In genomic region chr20:24470031-24470781, GRCh38 we compare ENCODE assay signal across 9 cellular contexts. TPM values are rescaled to one million over a fixed set of nuclear protein-coding genes. Genes with fewer than 3 reads are reported as not detected.
DNase-seq lines count a peak whose midpoint lies in the region; ATAC-seq, FAIRE-seq and TF ChIP-seq lines count a peak whose summit lies in the region.
"Had no signal": no experiment of that assay in that cellular context is flagged by ENCODE, and none has a peak within 500 bp of the region (broad histone marks: within the 10 kb centered on the region; RNA-seq: fewer than 3 reads in every experiment).

No MANE protein-coding gene starts in this region.

- no peak overlapping the region for H3K23ac ChIP-seq in H9 (ENCODE audit: insufficient read length, low read depth, low read length)

- DNase-seq in H9, result peak; percentile 54
- peak; percentile 11 for DNase-seq in astrocyte (ENCODE audit: low read depth)
- peak; percentile 28 for DNase-seq in iPS-NIHi7 (ENCODE audit: extremely low spot score)
- DNase-seq in AML-193 (lab: John Stamatoyannopoulos, UW), result no peak
- DNase-seq in NCI-H774 (lab: John Stamatoyannopoulos, UW), result no peak
- DNase-seq in 8988T, result no peak
- DNase-seq: activated naive CD4-positive, alpha-beta T cell treated with Interleukin-2 at 50 U/mL for 16 hours had no signal

- no peak overlapping the region for H4K91ac ChIP-seq in H9 (ENCODE audit: insufficient read length, low read depth, low read length)

- H3K4me3 Mint-ChIP-seq in H9 (peak overlapping the region; percentile 78 to 91), astrocyte (ENCODE audit: unreplicated experiment) (peak overlapping the region; percentile 94)

- H3K4me3 ChIP-seq in astrocyte (ENCODE audit: insufficient read depth, low read depth, low read length), result peak overlapping the region; percentile 79
- H3K4me3 ChIP-seq in skin epidermis, result peak overlapping the region; percentile 19 to 40 (median 30)

- no peak overlapping the region for H2AK5ac ChIP-seq in H9 (ENCODE audit: insufficient read length, low read length)

- H3K9me3 Mint-ChIP-seq in H9 (no peaks in the 10 kb centered on the region; a peak in 3 of 5 replicates), astrocyte (ENCODE audit: unreplicated experiment) (no peaks in the 10 kb centered on the region)

- H3K27me3 Mint-ChIP-seq in H9 (ENCODE audit: low read depth), result peaks cover 90% of the 10 kb centered on the region
- H3K27me3 Mint-ChIP-seq in astrocyte (ENCODE audit: low read depth, unreplicated experiment), result peaks cover 30% of the 10 kb centered on the region

- no peak overlapping the region for H2BK120ac ChIP-seq in H9 (ENCODE audit: low read depth, low read length, poor library complexity, severe bottlenecking)

- no peak overlapping the region for H2BK20ac ChIP-seq in H9 (ENCODE audit: low read depth, low read length, poor library complexity, severe bottlenecking)

- H2BK12ac ChIP-seq in H9 (ENCODE audit: insufficient read length, low read depth, low read length), result no peak overlapping the region

- H3K36me3 Mint-ChIP-seq in H9 (ENCODE audit: insufficient read depth in 1 of 3, low read depth in 3 of 3), result no peaks in the 10 kb centered on the region
- H3K36me3 Mint-ChIP-seq in astrocyte (ENCODE audit: low read depth, unreplicated experiment), result no peaks in the 10 kb centered on the region

- H4K8ac ChIP-seq in H9 (replicated peaks; ENCODE audit: insufficient read length, low read depth, low read length), result no peak overlapping the region

- H3K4ac ChIP-seq in H9 (ENCODE audit: low read depth, low read length), result no peak overlapping the region

- peaks cover 29% of the 10 kb centered on the region for H3K23me2 ChIP-seq in H9 (ENCODE audit: insufficient read length, low read depth, low read length, poor library complexity, severe bottlenecking)

- no peak for ATAC-seq in HG02885 (IDR thresholded peaks at IDR 0.05; ENCODE audit: poor library complexity, unreplicated experiment)

- H2BK15ac ChIP-seq in H9 (ENCODE audit: low read depth, low read length), result no peak overlapping the region

- no peak overlapping the region for H3K27ac ChIP-seq in H9 (ENCODE audit: insufficient read length, low read depth, low read length)
- no peak overlapping the region for H3K27ac ChIP-seq in astrocyte (ENCODE audit: low read depth, low read length)
- H3K27ac ChIP-seq in skin epidermis, result peak overlapping the region in 2 of 21 experiments; percentile 5 to 57

- no CpG with 5 or more reads among the region's 43 CpGs for WGBS in H9 (ENCODE audit: extremely low coverage, insufficient read length, low lambda C conversion rate)

- H3K4me2 ChIP-seq in H9 (ENCODE audit: insufficient read depth, insufficient read length, low read length), result peak overlapping the region; percentile 84
- H3K4me2 ChIP-seq in astrocyte (ENCODE audit: low read length), result peak overlapping the region; percentile 97

- no peak overlapping the region for H2BK5ac ChIP-seq in H9 (ENCODE audit: insufficient read length, low read length)

- no peak overlapping the region for H3K56ac ChIP-seq in H9 (ENCODE audit: insufficient read length, low read depth, low read length)

- H2AFZ ChIP-seq in H9 (ENCODE audit: low read length), result no peak overlapping the region
- H2AFZ ChIP-seq in astrocyte (ENCODE audit: low read depth, low read length), result peak overlapping the region; percentile 83

- H3K14ac ChIP-seq in H9 (ENCODE audit: insufficient read depth, low read length), result peak overlapping the region; percentile 48

- no peak overlapping the region for H4K5ac ChIP-seq in H9 (ENCODE audit: insufficient read length, low read depth, low read length)

- H3K79me2 ChIP-seq in H9 (ENCODE audit: insufficient read depth, low read length) (no peaks in the 10 kb centered on the region; the same call in 1 of the 2 replicates), astrocyte (ENCODE audit: insufficient read depth, low read length) (peaks cover 31% of the 10 kb centered on the region)

- no peak overlapping the region for H3K27ac Mint-ChIP-seq in H9
- peak overlapping the region; percentile 12 for H3K27ac Mint-ChIP-seq in astrocyte (ENCODE audit: unreplicated experiment)

- peaks cover 59% of the 10 kb centered on the region in 2 experiments for H3K4me1 Mint-ChIP-seq in H9
- H3K4me1 Mint-ChIP-seq in astrocyte (ENCODE audit: low read depth, unreplicated experiment), result peaks cover 26% of the 10 kb centered on the region

- H3K79me1 ChIP-seq in H9 (ENCODE audit: insufficient read depth, low read depth, low read length, poor library complexity, severe bottlenecking), result no peaks in the 10 kb centered on the region

- TF ChIP-seq CTCF in H9 (conservative IDR thresholded peaks at IDR 0.05), result no peak
- no peak for TF ChIP-seq CTCF in astrocyte (IDR thresholded peaks at IDR 0.05; ENCODE audit: insufficient read depth, low read depth, low read length)

- no peak overlapping the region for H3K18ac ChIP-seq in H9 (ENCODE audit: insufficient read length, low read depth, low read length)

- H3T11ph ChIP-seq in H9 (ENCODE audit: low read length), result no peak overlapping the region

- H3K36me3 ChIP-seq in astrocyte (ENCODE audit: insufficient read depth, low read length), result no peaks in the 10 kb centered on the region

- no peaks in the 10 kb centered on the region for H3K9me3 ChIP-seq in H9 (ENCODE audit: control insufficient read depth, low read depth, low read length)
- no peaks in the 10 kb centered on the region for H3K9me3 ChIP-seq in astrocyte (ENCODE audit: insufficient read depth, low read depth, low read length)

- H3K27me3 ChIP-seq in H9 (ENCODE audit: insufficient read depth, low read length), result peaks cover 11% of the 10 kb centered on the region; the same call in 1 of the 2 replicates
- H3K27me3 ChIP-seq in astrocyte (ENCODE audit: insufficient read depth, low read length), result peaks cover 12% of the 10 kb centered on the region

- H4K20me1 ChIP-seq in H9 (ENCODE audit: control insufficient read depth, insufficient read depth, insufficient read length), result no peaks in the 10 kb centered on the region
- peaks cover 7% of the 10 kb centered on the region for H4K20me1 ChIP-seq in astrocyte (ENCODE audit: insufficient read depth, low read length)

- H3K9ac ChIP-seq in H9 (ENCODE audit: extremely low read depth, insufficient read length, low read length), result peak overlapping the region; percentile 20
- peak overlapping the region; percentile 70 for H3K9ac ChIP-seq in astrocyte (ENCODE audit: low read length)

- no peak for FAIRE-seq in astrocyte (lab: Jason Lieb, UNC)

- H3K4me1 ChIP-seq in H9 (ENCODE audit: insufficient read depth, low read length), result peaks cover 11% of the 10 kb centered on the region; the same call in 1 of the 2 replicates
- H3K4me1 ChIP-seq in astrocyte (ENCODE audit: insufficient read depth, low read length), result peaks cover 13% of the 10 kb centered on the region

RNA-seq across cellular contexts. Expression of gene SYNDIG1, which starts 0.8 kb away (rescaled TPM):
- total RNA-seq in H9 (2021) (4.7 and 5.4 TPM in 2 replicates), astrocyte (5.7 and 8.7 TPM in 2 replicates)

Comparison
In these comparisons a context has a peak if more than half of its experiments do, and no peak if none do; other contexts are left out.
1. DNase-seq: peak in H9 (single experiment), astrocyte (single experiment) and iPS-NIHi7 (single experiment); none in AML-193 (0 of 2), NCI-H774 (single experiment) and 8988T (single experiment).